ENCODE assay signal across 9 cellular contexts in genomic region chr22:38398609-38399401, GRCh38. TPM values are rescaled to one million over a fixed set of nuclear protein-coding genes. Genes with fewer than 3 reads are reported as not detected.
DNase-seq lines count a peak whose midpoint lies in the region; ATAC-seq and TF ChIP-seq lines count a peak whose summit lies in the region.
"Had no signal": no experiment of that assay in that cellular context is flagged by ENCODE, and none has a peak within 500 bp of the region (broad histone marks: within the 10 kb centered on the region; RNA-seq: fewer than 3 reads in every experiment).

No MANE protein-coding gene starts in this region.

- H3K4me1 ChIP-seq in SJCRH30: peaks cover 4% of the 10 kb centered on the region; the same call in 1 of the 2 replicates
- H3K4me1 ChIP-seq in suprapubic skin: peaks cover 26% of the 10 kb centered on the region

- H3K9me3 ChIP-seq in SJCRH30 (replicated peaks) (no peaks in the 10 kb centered on the region), suprapubic skin (no peaks in the 10 kb centered on the region)

- ATAC-seq in GM19455 (IDR thresholded peaks at IDR 0.05; ENCODE audit: unreplicated experiment) (peak; percentile 46), omental fat pad (ENCODE audit: low FRiP score) (peak; percentile 75)

- H3K27me3 ChIP-seq in SJCRH30: 0 out of 2 replicates have a peak, but pooled peaks cover 6% of the 10 kb centered on the region
- H3K27me3 ChIP-seq in suprapubic skin: no peaks in the 10 kb centered on the region

- no peaks in the 10 kb centered on the region for H3K36me3 ChIP-seq in SJCRH30
- no peaks in the 10 kb centered on the region for H3K36me3 ChIP-seq in suprapubic skin

- H3K27ac ChIP-seq in SJCRH30 (peak overlapping the region; percentile 78), suprapubic skin (peak overlapping the region; percentile 92)

- WGBS in suprapubic skin: under 1% methylated on average over 14 of the region's 101 CpGs

- H3K4me3 ChIP-seq in Jurkat, Clone E6-1 (ENCODE audit: low read length): peak overlapping the region; percentile 54
- peak overlapping the region; percentile 91 for H3K4me3 ChIP-seq in SJCRH30
- peak overlapping the region; percentile 92 for H3K4me3 ChIP-seq in suprapubic skin

- TF ChIP-seq CTCF in omental fat pad (IDR thresholded peaks at IDR 0.05) (no peak), suprapubic skin (IDR thresholded peaks at IDR 0.05) (no peak)

- TF ChIP-seq EP300 in suprapubic skin (IDR thresholded peaks at IDR 0.05): no peak

- TF ChIP-seq POLR2A in suprapubic skin (IDR thresholded peaks at IDR 0.05): peak in 1 of 2 donors; percentile 37

- DNase-seq in C1 segment of cervical spinal cord (lab: John Stamatoyannopoulos, UW) (peak in 13 of 14 donors; percentile 44 to 89 (median 79)), SJCRH30 (peak; percentile 77 to 80), glomerular visceral epithelial cell (ENCODE audit: extremely low spot score) (peak; percentile 87), omental fat pad (ENCODE audit: low spot score) (peak; percentile 60), suprapubic skin (ENCODE audit: low spot score in 2 of 2) (peak; percentile 90 to 93)
- peak; percentile 66 for DNase-seq in Jurkat, Clone E6-1 (ENCODE audit: low read depth, low spot score)
- DNase-seq in activated naive CD4-positive, alpha-beta T cell treated with Interleukin-2 at 50 U/mL for 16 hours: peak; percentile 75

RNA-seq across cellular contexts. Expression of gene KCNJ4, which starts 56.2 kb away (rescaled TPM):
- 0.61 TPM for polyA plus RNA-seq in Jurkat, Clone E6-1 (2012; ENCODE audit: insufficient read depth, insufficient read length)
- 0.04 and 0.25 TPM in 2 replicates for total RNA-seq in SJCRH30 (2014; rRNA removed; shearing (Covaris generic))
- total RNA-seq in omental fat pad: under 1 TPM in 2 of 4 donors, not detected in 2; 0.28 to 0.84 TPM
- total RNA-seq in suprapubic skin: under 1 TPM in 3 of 4 donors, not detected in 1; 0.21 to 0.55 (median 0.32) TPM
- total RNA-seq: activated CD8-positive, alpha-beta memory T cell treated with anti-CD3 and anti-CD28 coated beads for 36 hours had no signal

Comparison
In these comparisons a context has a peak if more than half of its experiments do, and no peak if none do; other contexts are left out.
1. Peak in every context shown above with its lines: DNase-seq, ATAC-seq, H3K4me3 ChIP-seq and H3K27ac ChIP-seq.